18 cellular contexts compared by ENCODE assay signal in genomic region chr2:55827855-55828254, GRCh38.
"Had no signal": no experiment of that assay in that cellular context is flagged by ENCODE, and none has a peak within 500 bp of the region (broad histone marks: within the 10 kb centered on the region; RNA-seq: fewer than 3 reads in every experiment).

No MANE protein-coding gene starts in this region.

- H3K4me2 ChIP-seq: neural progenitor cell had no signal

- H3K36me3 ChIP-seq: ascending aorta, neural progenitor cell, stomach had no signal

- H3K4me3 ChIP-seq: ascending aorta, neural progenitor cell, psoas muscle, skin epidermis, stomach had no signal

- DNase-seq: activated CD4-positive, alpha-beta T cell treated with anti-CD3 and anti-CD28 coated beads for 48 hours; activated CD4-positive, CD25-positive, alpha-beta regulatory T cell; activated CD8-positive, alpha-beta T cell treated with anti-CD3 and anti-CD28 coated beads, Interleukin-2, amount 10 ng/mL, durations not matched to agents 7 days and 5 days; activated naive CD4-positive, alpha-beta T cell treated with anti-CD3 and anti-CD28 coated beads for 36 hours; activated naive CD8-positive, alpha-beta T cell treated with anti-CD3 and anti-CD28 coated beads, Interleukin-2, amount 50 U/mL, for 24 hours; activated T-cell treated with anti-CD3 and anti-CD28 coated beads, Interleukin-2, amount 50 U/mL, for 4 hours; cortex of kidney; effector CD4-positive, alpha-beta T cell; mesendoderm; naive thymus-derived CD4-positive, alpha-beta T cell; psoas muscle; right cardiac atrium; stomach; T-helper 1 cell; T-helper 9 cell had no signal

- H3K9me3 ChIP-seq: ascending aorta, psoas muscle had no signal

- H2AFZ ChIP-seq: neural progenitor cell had no signal

- H3K27ac ChIP-seq: ascending aorta, neural progenitor cell, psoas muscle, skin epidermis, stomach had no signal

- H3K4me1 ChIP-seq: ascending aorta, neural progenitor cell, psoas muscle, stomach had no signal

- H3K9ac ChIP-seq: neural progenitor cell had no signal

- H3K27me3 ChIP-seq: ascending aorta, neural progenitor cell, stomach had no signal

- ATAC-seq: activated CD8-positive, alpha-beta T cell treated with anti-CD3 and anti-CD28 coated beads, Interleukin-2, amount 10 ng/mL, durations not matched to agents 7 days and 5 days; activated naive CD8-positive, alpha-beta T cell treated with anti-CD3 and anti-CD28 coated beads, Interleukin-2, amount 50 U/mL, for 24 hours; activated T-cell treated with anti-CD3 and anti-CD28 coated beads, Interleukin-2, amount 50 U/mL, for 4 hours; naive thymus-derived CD4-positive, alpha-beta T cell; psoas muscle; right cardiac atrium had no signal
